In the genomic region with DNA sequence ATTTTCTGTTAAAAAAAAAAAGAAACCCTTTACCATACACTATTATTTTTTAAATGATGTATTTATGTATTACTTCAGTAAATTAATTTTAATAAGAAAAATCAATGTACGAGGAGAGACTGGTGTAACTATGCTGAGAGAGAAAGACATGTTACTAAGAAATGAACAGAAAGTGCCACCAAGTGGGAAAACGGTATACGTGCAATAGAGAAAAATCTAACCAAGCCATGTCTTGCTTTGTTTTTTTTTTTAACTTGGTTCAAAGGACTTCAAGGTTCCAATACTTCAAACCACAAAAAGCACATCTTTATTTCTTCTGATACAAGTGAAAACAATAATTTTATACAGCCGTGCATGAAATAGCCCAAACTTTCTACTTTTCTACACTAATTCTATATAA, we compare ENCODE assay signal across 11 cellular contexts. TPM values are rescaled to one million over a fixed set of nuclear protein-coding genes. Genes with fewer than 3 reads are reported as not detected.
DNase-seq lines count a peak whose midpoint lies in the region; ATAC-seq and TF ChIP-seq lines count a peak whose summit lies in the region.
"Had no signal": no experiment of that assay in that cellular context is flagged by ENCODE, and none has a peak within 500 bp of the region (broad histone marks: within the 10 kb centered on the region; RNA-seq: fewer than 3 reads in every experiment).

No MANE protein-coding gene starts in this region.

- TF ChIP-seq CTCF in C4-2B (conservative IDR thresholded peaks at IDR 0.05) (peak; percentile 60), adrenal gland (IDR thresholded peaks at IDR 0.05) (peak in 4 of 6 experiments; percentile 11 to 44 (median 40)), right lobe of liver (IDR thresholded peaks at IDR 0.05) (peak in 3 of 4 donors; percentile 19 to 31 (median 25)), upper lobe of right lung (IDR thresholded peaks at IDR 0.05) (no peak)

- H3K4me3 ChIP-seq in adrenal gland (no peak overlapping the region), right lobe of liver (no peak overlapping the region), upper lobe of right lung (no peak overlapping the region)

- no peak overlapping the region for H3K4me3 Mint-ChIP-seq in activated CD8-positive, alpha-beta T cell treated with anti-CD3 and anti-CD28 coated beads, Interleukin-2, amount 10 ng/mL, durations not matched to agents 7 days and 5 days

- H3K9me3 ChIP-seq in adrenal gland (replicated peaks in 1 of 3) (no peaks in the 10 kb centered on the region), right lobe of liver (no peaks in the 10 kb centered on the region), upper lobe of right lung (no peaks in the 10 kb centered on the region)

- no peaks in the 10 kb centered on the region for H3K27me3 Mint-ChIP-seq in activated CD8-positive, alpha-beta T cell treated with anti-CD3 and anti-CD28 coated beads, Interleukin-2, amount 10 ng/mL, durations not matched to agents 7 days and 5 days (ENCODE audit: low read depth)

- H3K9me3 Mint-ChIP-seq in activated CD8-positive, alpha-beta T cell treated with anti-CD3 and anti-CD28 coated beads, Interleukin-2, amount 10 ng/mL, durations not matched to agents 7 days and 5 days (ENCODE audit: insufficient read depth), result no peaks in the 10 kb centered on the region

- H3K36me3 ChIP-seq in adrenal gland (replicated peaks in 1 of 2) (no peaks in the 10 kb centered on the region), right lobe of liver (no peaks in the 10 kb centered on the region), upper lobe of right lung (no peaks in the 10 kb centered on the region)

- CTCF ChIA-PET in activated CD8-positive, alpha-beta T cell treated with anti-CD3 and anti-CD28 coated beads, Interleukin-2, amount 10 ng/mL, durations not matched to agents 7 days and 5 days (lab: Charles Lee), result interaction anchor here (1.1 to 1.7 kb wide), 2 partner anchors 9 to 10 kb away, joined by 3 to 6 read pairs; no protein-coding TSS in a partner anchor

- intact Hi-C loops in adrenal gland (cut with DNase I), result no loop called here
- intact Hi-C loops in right lobe of liver (cut with DNase I), result no loop called here
- intact Hi-C loops in upper lobe of right lung (cut with DNase I), result no loop called here
- intact Hi-C loops in sciatic nerve (cut with DNase I), result no loop called here

- H3K27ac ChIP-seq in C4-2B (no peak overlapping the region), adrenal gland (no peak overlapping the region), right lobe of liver (no peak overlapping the region), upper lobe of right lung (no peak overlapping the region)

- peak; percentile 40 for DNase-seq in HCEC 1CT
- DNase-seq in adrenal gland, result no peak
- no peak for DNase-seq in right lobe of liver
- no peak for DNase-seq in activated CD8-positive, alpha-beta T cell treated with anti-CD3 and anti-CD28 coated beads, Interleukin-2, amount 10 ng/mL, durations not matched to agents 7 days and 5 days
- DNase-seq in upper lobe of right lung, result no peak
- DNase-seq in sciatic nerve (ENCODE audit: low spot score), result no peak
- DNase-seq: activated CD4-positive, CD25-positive, alpha-beta regulatory T cell treated with anti-CD3 and anti-CD28 coated beads, Interleukin-2, amount 50 U/mL, for 72 hours; left colon; NCI-H1930 had no signal

- TF ChIP-seq POLR2A in adrenal gland (IDR thresholded peaks at IDR 0.05) (no peak), right lobe of liver (IDR thresholded peaks at IDR 0.05) (no peak)

- H3K36me3 Mint-ChIP-seq in activated CD8-positive, alpha-beta T cell treated with anti-CD3 and anti-CD28 coated beads, Interleukin-2, amount 10 ng/mL, durations not matched to agents 7 days and 5 days (ENCODE audit: low read depth), result peaks cover 27% of the 10 kb centered on the region

- no peak overlapping the region for H3K27ac Mint-ChIP-seq in activated CD8-positive, alpha-beta T cell treated with anti-CD3 and anti-CD28 coated beads, Interleukin-2, amount 10 ng/mL, durations not matched to agents 7 days and 5 days

- ATAC-seq in right lobe of liver (peak in 1 of 4 donors; percentile 52), GM19035 (IDR thresholded peaks at IDR 0.05; ENCODE audit: unreplicated experiment) (no peak), upper lobe of right lung (no peak), sciatic nerve (no peak)
- ATAC-seq in activated CD8-positive, alpha-beta T cell treated with anti-CD3 and anti-CD28 coated beads, Interleukin-2, amount 10 ng/mL, durations not matched to agents 7 days and 5 days, result no peak
- ATAC-seq: left colon had no signal

- POLR2A ChIA-PET in activated CD8-positive, alpha-beta T cell treated with anti-CD3 and anti-CD28 coated beads, Interleukin-2, amount 10 ng/mL, durations not matched to agents 7 days and 5 days (lab: Charles Lee), result no interaction called here

- H3K4me1 ChIP-seq in adrenal gland (replicated peaks in 1 of 2), result peaks cover 0 to 12% of the 10 kb centered on the region in 2 donors
- H3K4me1 ChIP-seq in right lobe of liver, result no peaks in the 10 kb centered on the region
- no peaks in the 10 kb centered on the region for H3K4me1 ChIP-seq in upper lobe of right lung

- H3K4me1 Mint-ChIP-seq in activated CD8-positive, alpha-beta T cell treated with anti-CD3 and anti-CD28 coated beads, Interleukin-2, amount 10 ng/mL, durations not matched to agents 7 days and 5 days (ENCODE audit: low read depth), result peaks cover 27% of the 10 kb centered on the region

- H3K27me3 ChIP-seq in adrenal gland (no peaks in the 10 kb centered on the region), right lobe of liver (no peaks in the 10 kb centered on the region), upper lobe of right lung (no peaks in the 10 kb centered on the region)

- 29 to 31% (median 30%) methylated on average over 4 of the region's 4 CpGs for WGBS in adrenal gland, 4 donors
- 55% methylated on average over 4 of the region's 4 CpGs for WGBS in right lobe of liver (ENCODE audit: insufficient coverage, low coverage, low lambda C conversion rate, missing lambda C conversion rate)

RNA-seq across cellular contexts. Expression of a gene that starts 22.9 kb away (rescaled TPM):
- total RNA-seq in adrenal gland, result 100 to 1,000 TPM in 7 of 8 donors, 10 to 100 TPM in 1; 84.0 to 190 (median 118) TPM
- 100 to 1,000 TPM in 2 of 3 donors, 10 to 100 TPM in 1; 96.8 to 297 (median 177) TPM for polyA plus RNA-seq in adrenal gland
- total RNA-seq in right lobe of liver, result 10 to 100 TPM; 39.9 to 96.0 (median 51.3) TPM
- total RNA-seq in activated CD8-positive, alpha-beta T cell treated with anti-CD3 and anti-CD28 coated beads, Interleukin-2, amount 10 ng/mL, durations not matched to agents 7 days and 5 days, result 100 to 1,000 TPM; 247 to 253 TPM
- total RNA-seq in upper lobe of right lung, result 71.8 TPM
- 66.1 TPM for total RNA-seq in sciatic nerve
